7 cellular contexts compared by ENCODE assay signal in the genomic region with DNA sequence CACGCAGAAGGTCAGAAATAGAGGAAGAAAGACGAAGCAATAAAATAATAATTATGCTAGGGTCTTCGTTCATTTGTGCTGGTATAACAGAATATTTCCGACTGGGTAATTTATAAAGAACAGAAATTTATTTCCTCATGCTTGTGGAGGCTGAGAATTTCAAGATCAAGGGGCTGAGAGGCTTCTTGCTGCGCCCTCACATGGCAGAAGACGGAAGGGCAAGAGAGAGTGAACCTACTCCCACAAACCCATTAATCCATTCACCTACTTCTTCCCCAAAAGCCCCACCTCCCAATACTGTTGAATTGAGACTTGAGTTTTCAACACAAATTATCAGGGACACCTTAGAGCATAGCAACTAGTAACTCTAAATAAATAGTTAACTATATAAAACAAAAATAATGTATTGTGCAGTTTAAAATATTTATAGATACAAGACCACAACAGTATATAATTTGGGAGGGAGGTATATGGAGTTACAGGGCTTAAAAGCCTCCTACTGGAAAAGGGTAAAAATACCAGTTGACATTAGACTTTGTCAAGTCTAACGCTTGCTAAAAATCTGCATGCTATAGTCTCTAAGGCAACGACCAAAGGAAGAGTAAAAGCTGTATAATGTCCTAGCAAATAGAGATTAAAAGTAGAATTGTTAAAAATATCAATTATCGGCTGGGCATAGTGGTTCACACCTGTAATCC. TPM values are rescaled to one million over a fixed set of nuclear protein-coding genes. Genes with fewer than 3 reads are reported as not detected.
DNase-seq lines count a peak whose midpoint lies in the region; ATAC-seq and TF ChIP-seq lines count a peak whose summit lies in the region.

No MANE protein-coding gene starts in this region.

- H3K4ac ChIP-seq in IMR-90 (ENCODE audit: low read depth, low read length): no peak overlapping the region

- no peak for TF ChIP-seq EP300 in esophagus muscularis mucosa (IDR thresholded peaks at IDR 0.05)

- H2BK15ac ChIP-seq in IMR-90 (ENCODE audit: low read depth, low read length): no peak overlapping the region

- no peak overlapping the region for H2AFZ ChIP-seq in IMR-90 (replicated peaks; ENCODE audit: low read length, poor library complexity)

- no peak overlapping the region for H3K23ac ChIP-seq in IMR-90 (ENCODE audit: low read depth, low read length)

- peak; percentile 40 for TF ChIP-seq RAD21 in IMR-90 (IDR thresholded peaks at IDR 0.05; ENCODE audit: low read length)

- H3K4me1 ChIP-seq in IMR-90 (ENCODE audit: control insufficient read depth, insufficient read depth, low read length) (no peaks in the 10 kb centered on the region), esophagus muscularis mucosa (no peaks in the 10 kb centered on the region), psoas muscle (no peaks in the 10 kb centered on the region)

- H3K4me3 ChIP-seq in IMR-90 (ENCODE audit: insufficient read depth, low read depth, low read length): no peak overlapping the region
- no peak overlapping the region for H3K4me3 ChIP-seq in esophagus muscularis mucosa
- H3K4me3 ChIP-seq in psoas muscle: no peak overlapping the region

- intact Hi-C loops in IMR-90 (cut with micrococcal nuclease) (loop anchor here (5.0 kb wide), 2 partner anchors 37 to 83 kb away; no protein-coding TSS in a partner anchor), esophagus muscularis mucosa (cut with DNase I) (no loop called here), psoas muscle (cut with DNase I) (no loop called here)

- H3K27ac ChIP-seq in IMR-90 (ENCODE audit: insufficient read depth, low read length) (no peak overlapping the region), VCaP (no peak overlapping the region), esophagus muscularis mucosa (replicated peaks in 1 of 4) (no peak overlapping the region), psoas muscle (no peak overlapping the region)

- POLR2A ChIA-PET in GM10248 (lab: Yijun Ruan, JAX) (interaction anchor here (0.6 kb wide), 1 partner anchor 27 kb away, joined by 6 read pairs; no protein-coding TSS in a partner anchor), IMR-90 (lab: Charles Lee; ENCODE audit: unreplicated experiment) (no interaction called here)

- no peak overlapping the region for H4K91ac ChIP-seq in IMR-90 (ENCODE audit: insufficient read depth, low read depth, low read length)

- H3K14ac ChIP-seq in IMR-90 (replicated peaks; ENCODE audit: low read depth, low read length): no peak overlapping the region

- no peak overlapping the region for H3K56ac ChIP-seq in IMR-90 (ENCODE audit: extremely low read depth, insufficient read depth, low read length)

- no peak overlapping the region for H2AK5ac ChIP-seq in IMR-90 (ENCODE audit: low read depth, low read length)

- CTCF ChIA-PET in GM10248 (lab: Yijun Ruan, JAX) (interaction anchor here (0.7 to 2.1 kb wide), 9 partner anchors 8 to 199 kb away, joined by 3 to 7 read pairs (median 3); no protein-coding TSS in a partner anchor), IMR-90 (lab: Yijun Ruan, JAX) (no interaction called here)

- peak; percentile 47 for TF ChIP-seq CTCF in GM10248 (IDR thresholded peaks at IDR 0.05; ENCODE audit: control extremely low read depth, extremely low read depth, low read depth, missing control alignments)
- TF ChIP-seq CTCF in IMR-90 (conservative IDR thresholded peaks at IDR 0.05; ENCODE audit: low read depth, low read length): peak; percentile 52
- TF ChIP-seq CTCF in VCaP (conservative IDR thresholded peaks at IDR 0.05): peak; percentile 81
- peak; percentile 29 to 53 (median 36) for TF ChIP-seq CTCF in esophagus muscularis mucosa (IDR thresholded peaks at IDR 0.05)
- TF ChIP-seq CTCF in psoas muscle (IDR thresholded peaks at IDR 0.05): peak; percentile 37

- TF ChIP-seq POLR2A in IMR-90 (IDR thresholded peaks at IDR 0.05; ENCODE audit: low read depth, low read length) (no peak), esophagus muscularis mucosa (IDR thresholded peaks at IDR 0.05; ENCODE audit: low read depth) (no peak)

- DNase-seq in GM10248 (ENCODE audit: extremely low spot score): peak; percentile 38
- peak; percentile 36 for DNase-seq in IMR-90
- DNase-seq in esophagus muscularis mucosa (ENCODE audit: extremely low spot score): no peak
- DNase-seq in psoas muscle: no peak
- no peak for DNase-seq in Ammon's horn (ENCODE audit: low spot score)
- no peak for DNase-seq in G401 (ENCODE audit: low spot score)

- no peaks in the 10 kb centered on the region for H4K20me1 ChIP-seq in IMR-90 (ENCODE audit: insufficient read depth, low read length)

- H3K18ac ChIP-seq in IMR-90 (ENCODE audit: low read depth, low read length): no peak overlapping the region

- no peak overlapping the region for H2BK120ac ChIP-seq in IMR-90 (ENCODE audit: low read depth, low read length)

- in situ Hi-C loops in IMR-90 (cut with MboI; ENCODE audit: low sequenced_read_pairs) (no loop called here), G401 (cut with HindIII; ENCODE audit: low sequenced_read_pairs) (no loop called here)

- H3K4me2 ChIP-seq in IMR-90 (ENCODE audit: low read depth, low read length): no peak overlapping the region

- BruUV-seq in IMR-90 (replicated peaks; lab: Mats Ljungman, UMichigan): no TSS peak

- no peak overlapping the region for H2AK9ac ChIP-seq in IMR-90 (replicated peaks; ENCODE audit: low read depth, low read length, poor library complexity)

- H2BK20ac ChIP-seq in IMR-90 (ENCODE audit: low read depth, low read length): no peak overlapping the region

- dilution Hi-C loops in IMR-90 (cut with HindIII; ENCODE audit: low sequenced_read_pairs, unreplicated experiment): no loop called here

- H2BK5ac ChIP-seq in IMR-90 (ENCODE audit: low read depth, low read length, poor library complexity, severe bottlenecking): no peak overlapping the region

- ATAC-seq in IMR-90 (ENCODE audit: low read depth): peak; percentile 75; the same call in 1 of the 2 replicates
- ATAC-seq in psoas muscle: no peak

- no peaks in the 10 kb centered on the region for H3K9me3 ChIP-seq in IMR-90 (ENCODE audit: control insufficient read depth, insufficient read depth, low read length)
- no peaks in the 10 kb centered on the region for H3K9me3 ChIP-seq in esophagus muscularis mucosa
- H3K9me3 ChIP-seq in psoas muscle: no peaks in the 10 kb centered on the region

- no peak overlapping the region for H3K9ac ChIP-seq in IMR-90 (ENCODE audit: low read depth, low read length)

- H3K9me1 ChIP-seq in IMR-90 (ENCODE audit: insufficient read depth, low read length): no peaks in the 10 kb centered on the region

- H3K79me1 ChIP-seq in IMR-90 (ENCODE audit: low read depth in 1 of 2, low read length in 2 of 2): no peaks in the 10 kb centered on the region

- H4K5ac ChIP-seq in IMR-90 (ENCODE audit: low read depth, low read length): no peak overlapping the region

- H3K36me3 ChIP-seq in IMR-90 (ENCODE audit: control insufficient read depth, insufficient read depth, low read length): no peaks in the 10 kb centered on the region
- no peaks in the 10 kb centered on the region for H3K36me3 ChIP-seq in esophagus muscularis mucosa
- H3K36me3 ChIP-seq in psoas muscle (ENCODE audit: insufficient read depth in 1 of 2, low read depth in 1 of 2): no peaks in the 10 kb centered on the region

- WGBS in IMR-90 (ENCODE audit: extremely low coverage in 2 of 2, insufficient read length in 1 of 2), 2 experiments: no CpG with 5 or more reads among the region's 9 CpGs
- WGBS in esophagus muscularis mucosa: 64% methylated on average over 9 of the region's 9 CpGs
- WGBS in psoas muscle, 3 donors: 59 to 65% (median 63%) methylated on average over 9 of the region's 9 CpGs

- no peaks in the 10 kb centered on the region; the same call in 1 of the 2 replicates for H3K27me3 ChIP-seq in IMR-90 (ENCODE audit: control insufficient read depth, insufficient read depth, low read length)
- H3K27me3 ChIP-seq in esophagus muscularis mucosa: no peaks in the 10 kb centered on the region
- H3K27me3 ChIP-seq in psoas muscle (ENCODE audit: insufficient read depth in 3 of 3, low read length in 2 of 3): no peaks in the 10 kb centered on the region

- no peak overlapping the region for H4K8ac ChIP-seq in IMR-90 (ENCODE audit: low read depth in 2 of 2, low read length in 2 of 2)

TF ChIP-seq in IMR-90, 13 proteins besides CTCF, POLR2A, EP300 and RAD21:
- TF ChIP-seq SMC3 (IDR thresholded peaks at IDR 0.05; ENCODE audit: low read depth, low read length) (peak; percentile 35; the same call in 1 of the 2 replicates), MXI1 (IDR thresholded peaks at IDR 0.05; ENCODE audit: borderline replicate concordance, low read depth, low read length) (no peak)
TF ChIP-seq in IMR-90: peak in this region for 1.

RNA-seq across cellular contexts. Expression of gene NAA35, which starts 40.3 kb away (rescaled TPM):
- 16.5 and 23.9 TPM in 2 replicates for total RNA-seq in IMR-90 (2012; rRNA removed)
- polyA plus RNA-seq in IMR-90 (2012; rRNA removed): 11.3 and 13.1 TPM in 2 replicates
- 2.6 and 5.3 TPM in 2 replicates for polyA plus RNA-seq in IMR-90 (2012; cell fraction: cytosol; rRNA removed)
- 2.2 and 17.5 TPM in 2 replicates for polyA plus RNA-seq in IMR-90 (2012; cell fraction: nucleus; rRNA removed; ENCODE audit: low replicate concordance)
- total RNA-seq in esophagus muscularis mucosa: 10 to 100 TPM; 16.4 to 20.8 (median 18.1) TPM
- total RNA-seq in psoas muscle: 10 to 100 TPM; 23.1 to 33.8 (median 25.0) TPM
- polyA plus RNA-seq in psoas muscle: 10 to 100 TPM; 13.7 to 36.8 (median 26.6) TPM
- 40.6 and 59.2 TPM in 2 replicates for total RNA-seq in G401 (2014; rRNA removed; shearing (Covaris generic))

Comparison
In these comparisons a context has a peak if more than half of its experiments do, and no peak if none do; other contexts are left out.
1. DNase-seq: peak in GM10248 (single experiment) and IMR-90 (single experiment); none in esophagus muscularis mucosa (single experiment), psoas muscle (0 of 2), Ammon's horn (single experiment) and G401 (single experiment).
2. Peak in every context shown above with its lines, with median percentiles within 50 percentile points of each other: CTCF ChIP-seq.